2 cellular contexts compared by ENCODE assay signal in genomic region chr16:27474921-27475320, GRCh38.
TF ChIP-seq lines count a peak whose summit lies in the region.

No MANE protein-coding gene starts in this region.

TF ChIP-seq in SK-N-SH, 30 proteins besides CTCF, POLR2A, EP300 and RAD21 (continued from another document):
- TF ChIP-seq, protein P1, sequence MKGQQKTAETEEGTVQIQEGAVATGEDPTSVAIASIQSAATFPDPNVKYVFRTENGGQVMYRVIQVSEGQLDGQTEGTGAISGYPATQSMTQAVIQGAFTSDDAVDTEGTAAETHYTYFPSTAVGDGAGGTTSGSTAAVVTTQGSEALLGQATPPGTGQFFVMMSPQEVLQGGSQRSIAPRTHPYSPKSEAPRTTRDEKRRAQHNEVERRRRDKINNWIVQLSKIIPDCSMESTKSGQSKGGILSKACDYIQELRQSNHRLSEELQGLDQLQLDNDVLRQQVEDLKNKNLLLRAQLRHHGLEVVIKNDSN (IDR thresholded peaks at IDR 0.05; ENCODE audit: borderline replicate concordance, low read depth) = no peak
- TF ChIP-seq, protein P2, sequence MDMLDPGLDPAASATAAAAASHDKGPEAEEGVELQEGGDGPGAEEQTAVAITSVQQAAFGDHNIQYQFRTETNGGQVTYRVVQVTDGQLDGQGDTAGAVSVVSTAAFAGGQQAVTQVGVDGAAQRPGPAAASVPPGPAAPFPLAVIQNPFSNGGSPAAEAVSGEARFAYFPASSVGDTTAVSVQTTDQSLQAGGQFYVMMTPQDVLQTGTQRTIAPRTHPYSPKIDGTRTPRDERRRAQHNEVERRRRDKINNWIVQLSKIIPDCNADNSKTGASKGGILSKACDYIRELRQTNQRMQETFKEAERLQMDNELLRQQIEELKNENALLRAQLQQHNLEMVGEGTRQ (IDR thresholded peaks at IDR 0.05; ENCODE audit: borderline replicate concordance, low read depth, low read length) = no peak
- TF ChIP-seq ZBTB33 (IDR thresholded peaks at IDR 0.05; ENCODE audit: borderline replicate concordance, low read depth) (no peak), TCF12 (IDR thresholded peaks at IDR 0.05) (no peak), FOXJ3 (CRISPR knock-in tag; IDR thresholded peaks at IDR 0.05) (no peak)
- TF ChIP-seq, protein P3, sequence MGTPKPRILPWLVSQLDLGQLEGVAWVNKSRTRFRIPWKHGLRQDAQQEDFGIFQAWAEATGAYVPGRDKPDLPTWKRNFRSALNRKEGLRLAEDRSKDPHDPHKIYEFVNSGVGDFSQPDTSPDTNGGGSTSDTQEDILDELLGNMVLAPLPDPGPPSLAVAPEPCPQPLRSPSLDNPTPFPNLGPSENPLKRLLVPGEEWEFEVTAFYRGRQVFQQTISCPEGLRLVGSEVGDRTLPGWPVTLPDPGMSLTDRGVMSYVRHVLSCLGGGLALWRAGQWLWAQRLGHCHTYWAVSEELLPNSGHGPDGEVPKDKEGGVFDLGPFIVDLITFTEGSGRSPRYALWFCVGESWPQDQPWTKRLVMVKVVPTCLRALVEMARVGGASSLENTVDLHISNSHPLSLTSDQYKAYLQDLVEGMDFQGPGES (IDR thresholded peaks at IDR 0.05; ENCODE audit: low read depth, low read length) = no peak

TF ChIP-seq in SK-N-SH treated with all-trans-retinoic acid at 6 μM for 48 hours, 23 proteins besides CTCF, POLR2A, EP300 and RAD21 (continued from another document):
- TF ChIP-seq ESRRG (CRISPR knock-in tag; IDR thresholded peaks at IDR 0.05) (no peak), ZFP3 (CRISPR knock-in tag; IDR thresholded peaks at IDR 0.05) (no peak), ZNF565 (CRISPR knock-in tag; conservative IDR thresholded peaks at IDR 0.05; ENCODE audit: low read depth) (no peak)
TF ChIP-seq in SK-N-SH treated with all-trans-retinoic acid at 6 μM for 48 hours: peak in this region for 0.
